In genomic region chr4:65472531-65472930, GRCh38 we compare ENCODE assay signal across 34 cellular contexts.
"Had no signal": no experiment of that assay in that cellular context is flagged by ENCODE, and none has a peak within 500 bp of the region (broad histone marks: within the 10 kb centered on the region; RNA-seq: fewer than 3 reads in every experiment).

No MANE protein-coding gene starts in this region.

- H3K4me3 ChIP-seq: MG63 had no signal

- H3K9me3 ChIP-seq: MG63 had no signal

- DNase-seq: Karpas-422, Kasumi-1, MG63, MM.1S, MV-4-11, NCI-H1048, NCI-H1092, NCI-H1092 treated with DMSO at 0.1 percent for 48 hours, NCI-H1105, NCI-H1105 treated with DMSO at 0.1 percent for 48 hours, NCI-H1417, NCI-H1417 treated with DMSO at 0.1 percent for 48 hours, NCI-H1436, NCI-H1436 treated with DMSO at 0.1 percent for 48 hours, NCI-H146, NCI-H1694, NCI-H1694 treated with DMSO at 0.1 percent for 48 hours, NCI-H187, NCI-H187 treated with DMSO at 0.1 percent for 48 hours, NCI-H1930, NCI-H2029, NCI-H2029 treated with DMSO at 0.1 percent for 48 hours, NCI-H2081, NCI-H2081 treated with DMSO at 0.1 percent for 48 hours, NCI-H2107, NCI-H2171, NCI-H2171 treated with DMSO at 0.1 percent for 48 hours, NCI-H2227 treated with DMSO at 0.1 percent for 48 hours, NCI-H226, NCI-H345, NCI-H446, NCI-H446 treated with DMSO at 0.1 percent for 48 hours, NCI-H510A had no signal

- H3K4me2 ChIP-seq: KMS-11 had no signal

- H3K27ac ChIP-seq: KMS-11 had no signal

- H3K9ac ChIP-seq: KMS-11 had no signal

- H3K27me3 ChIP-seq: MG63 had no signal
